Comparison of ENCODE assay signal across 22 cellular contexts in genomic region chr13:67128148-67128547, GRCh38.
"Had no signal": no experiment of that assay in that cellular context is flagged by ENCODE, and none has a peak within 500 bp of the region (broad histone marks: within the 10 kb centered on the region; RNA-seq: fewer than 3 reads in every experiment).

No MANE protein-coding gene starts in this region.

- H3K4me2 ChIP-seq: PC-9 had no signal

- DNase-seq: activated B cell treated with CpG ODN at 0.5 μM for 24 hours; activated CD4-positive, alpha-beta T cell treated with anti-CD3 and anti-CD28 coated beads for 1 hour; activated CD4-positive, alpha-beta T cell treated with anti-CD3 and anti-CD28 coated beads, Interleukin-2, amount 10 ng/mL, durations not matched to agents 24 days and 14 days; activated CD4-positive, alpha-beta T cell treated with anti-CD3 and anti-CD28 coated beads, Interleukin-2, amount 50 U/mL, for 48 hours; activated CD8-positive, alpha-beta memory T cell treated with anti-CD3 and anti-CD28 coated beads, Interleukin-2, amount 10 ng/mL, durations not matched to agents 7 days and 5 days; activated effector memory CD4-positive, alpha-beta T cell treated with anti-CD3 and anti-CD28 coated beads, Interleukin-2, amount 50 U/mL, for 16 hours; activated naive CD4-positive, alpha-beta T cell treated with Interleukin-2 at 50 U/mL for 16 hours; activated naive CD8-positive, alpha-beta T cell treated with anti-CD3 and anti-CD28 coated beads, Interleukin-2, amount 50 U/mL, for 24 hours; activated T-cell treated with anti-CD3 and anti-CD28 coated beads, Interleukin-2, amount 50 U/mL, for 24 hours; amniotic stem cell; body of pancreas; Kasumi-1; NCI-H1930; NCI-H510A treated with DMSO at 0.1 percent for 48 hours; PC-9; T-cell; T-helper 2 cell; T1000 had no signal

- H3K9me3 ChIP-seq: ascending aorta, body of pancreas had no signal

- ATAC-seq: activated CD8-positive, alpha-beta memory T cell treated with anti-CD3 and anti-CD28 coated beads, Interleukin-2, amount 10 ng/mL, durations not matched to agents 7 days and 5 days; activated naive CD4-positive, alpha-beta T cell treated with anti-CD3 and anti-CD28 coated beads, Interleukin-2, amount 50 U/mL, for 72 hours; activated naive CD8-positive, alpha-beta T cell treated with anti-CD3 and anti-CD28 coated beads, Interleukin-2, amount 50 U/mL, for 24 hours; body of pancreas; T-cell had no signal

- H3K36me3 ChIP-seq: ascending aorta had no signal

- FAIRE-seq: TTC549 had no signal

- H3K4me3 ChIP-seq: ascending aorta, body of pancreas, PC-9, SK-N-MC had no signal

- H3K27me3 ChIP-seq: ascending aorta, body of pancreas had no signal

- H3K27ac ChIP-seq: ascending aorta, body of pancreas, PC-9, SK-N-MC had no signal

- H2AFZ ChIP-seq: PC-9 had no signal

- H3K4me1 ChIP-seq: ascending aorta, body of pancreas had no signal
